1 cellular context compared by ENCODE assay signal in the genomic region with DNA sequence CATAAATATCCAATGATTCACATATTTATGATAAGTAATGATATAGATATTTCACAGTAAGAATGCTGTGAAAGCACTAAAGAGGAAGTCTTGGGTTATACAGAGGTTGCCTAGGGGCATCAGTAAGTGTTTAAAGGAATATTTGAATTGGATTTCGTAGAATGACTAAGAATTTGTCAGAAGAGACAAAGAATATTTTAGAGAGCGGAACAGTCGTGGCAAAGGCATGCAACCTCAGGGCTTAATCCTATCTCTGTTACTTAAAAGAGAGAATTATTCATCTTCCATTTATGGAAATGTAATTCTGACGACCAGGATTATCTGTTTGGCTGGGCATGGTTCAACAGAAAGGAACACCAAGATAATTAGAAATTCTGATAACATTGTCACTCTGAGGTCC.
TF ChIP-seq lines count a peak whose summit lies in the region.

No MANE protein-coding gene starts in this region.

TF ChIP-seq in HCT116, 20 proteins besides CTCF, POLR2A, EP300 and RAD21 (continued from another document):
- no peak for TF ChIP-seq EZH2 (IDR thresholded peaks at IDR 0.05)
